In genomic region chr3:11774296-11774877, GRCh38 we compare ENCODE assay signal across 7 cellular contexts.
DNase-seq lines count a peak whose midpoint lies in the region; TF ChIP-seq lines count a peak whose summit lies in the region.

No MANE protein-coding gene starts in this region.

- TF ChIP-seq CTCF in epithelial cell of proximal tubule (conservative IDR thresholded peaks at IDR 0.05; ENCODE audit: low read depth, low read length) = peak; percentile 65
- TF ChIP-seq CTCF in nephron progenitor cell (IDR thresholded peaks at IDR 0.05) = peak; percentile 47

- in situ Hi-C loops in GM23248 (cut with MboI) = no loop called here

- H3K4me3 ChIP-seq in GM23248 (no peak overlapping the region), NT2/D1 (ENCODE audit: insufficient read length, low read depth) (no peak overlapping the region), epithelial cell of proximal tubule (ENCODE audit: low read depth, low read length) (no peak overlapping the region)

- H3F3A ChIP-seq in GM23248 (ENCODE audit: insufficient read depth) = peaks cover 5% of the 10 kb centered on the region

- no peak overlapping the region for H3K9ac ChIP-seq in GM23248
- no peak overlapping the region for H3K9ac ChIP-seq in NT2/D1 (ENCODE audit: insufficient read length, low read depth)

- H3K4me1 ChIP-seq in GM23248 (ENCODE audit: insufficient read depth) = peaks cover 18% of the 10 kb centered on the region
- H3K4me1 ChIP-seq in NT2/D1 (ENCODE audit: insufficient read depth, insufficient read length) = peaks cover 13% of the 10 kb centered on the region

- no peak overlapping the region for H2AFZ ChIP-seq in GM23248

- WGBS in GM23248 (ENCODE audit: low coverage in 1 of 2, low lambda C conversion rate in 2 of 2, missing lambda C conversion rate in 2 of 2), 2 experiments = 61 to 65% methylated on average over 2 of the region's 2 CpGs

- peaks cover 9% of the 10 kb centered on the region for H3K9me3 Mint-ChIP-seq in nephron progenitor cell

- no peaks in the 10 kb centered on the region for H3K27me3 ChIP-seq in GM23248 (replicated peaks; ENCODE audit: insufficient read depth)
- no peaks in the 10 kb centered on the region for H3K27me3 ChIP-seq in NT2/D1 (ENCODE audit: insufficient read depth, insufficient read length)

- no peak overlapping the region for H3K27ac Mint-ChIP-seq in nephron progenitor cell

- H3K4me1 Mint-ChIP-seq in nephron progenitor cell = peaks cover 37% of the 10 kb centered on the region

- H3K27ac ChIP-seq in GM23248 = no peak overlapping the region

- peak; percentile 56 for DNase-seq in GM23248
- peak; percentile 66 for DNase-seq in NT2/D1 (ENCODE audit: low read depth, low spot score)
- DNase-seq in epithelial cell of proximal tubule (ENCODE audit: low read depth) = no peak
- peak; percentile 45 for DNase-seq in nephron progenitor cell
- DNase-seq in posterior vena cava (ENCODE audit: low spot score) = no peak
- DNase-seq in stimulated activated naive CD4-positive, alpha-beta T cell (lab: John Stamatoyannopoulos, UW) = no peak
- no peak for DNase-seq in stimulated activated CD4-positive, alpha-beta T cell treated with anti-CD3 and anti-CD28 coated beads, Interleukin-4, amount 100 ng/mL, for 24 hours

- no peak overlapping the region for H3K4me2 ChIP-seq in GM23248 (ENCODE audit: unreplicated experiment)

- no peaks in the 10 kb centered on the region for H3K27me3 Mint-ChIP-seq in nephron progenitor cell (ENCODE audit: low read depth, poor library complexity)

- H3K4me3 Mint-ChIP-seq in nephron progenitor cell = no peak overlapping the region

- H3K9me3 ChIP-seq in GM23248 (ENCODE audit: low read depth) (no peaks in the 10 kb centered on the region), NT2/D1 (ENCODE audit: insufficient read depth, low read length) (no peaks in the 10 kb centered on the region)

- no peaks in the 10 kb centered on the region for H3K9me2 ChIP-seq in GM23248 (ENCODE audit: insufficient read depth)

- no peaks in the 10 kb centered on the region for H3K36me3 ChIP-seq in GM23248 (ENCODE audit: low read depth)
- no peaks in the 10 kb centered on the region for H3K36me3 ChIP-seq in NT2/D1 (ENCODE audit: insufficient read depth, insufficient read length, low read length)

- intact Hi-C loops in posterior vena cava (cut with DNase I) = no loop called here

- no peaks in the 10 kb centered on the region for H3K79me2 ChIP-seq in GM23248 (ENCODE audit: insufficient read depth)

- no peaks in the 10 kb centered on the region; the same call in 1 of the 2 replicates for H4K20me1 ChIP-seq in GM23248 (ENCODE audit: insufficient read depth)

- H3K36me3 Mint-ChIP-seq in nephron progenitor cell (ENCODE audit: low read depth) = peaks cover 34% of the 10 kb centered on the region

Comparison
In these comparisons a context has a peak if more than half of its experiments do, and no peak if none do; other contexts are left out.
1. DNase-seq: peak in GM23248 (single experiment), NT2/D1 (single experiment) and nephron progenitor cell (single experiment); none in epithelial cell of proximal tubule (single experiment), posterior vena cava (single experiment), stimulated activated naive CD4-positive, alpha-beta T cell (0 of 6) and stimulated activated CD4-positive, alpha-beta T cell treated with anti-CD3 and anti-CD28 coated beads, Interleukin-4, amount 100 ng/mL, for 24 hours (single experiment).